13 cellular contexts compared by ENCODE assay signal in genomic region chr3:69364354-69364753, GRCh38. TPM values are rescaled to one million over a fixed set of nuclear protein-coding genes. Genes with fewer than 3 reads are reported as not detected.
DNase-seq lines count a peak whose midpoint lies in the region; ATAC-seq and TF ChIP-seq lines count a peak whose summit lies in the region.
"Had no signal": no experiment of that assay in that cellular context is flagged by ENCODE, and none has a peak within 500 bp of the region (broad histone marks: within the 10 kb centered on the region; RNA-seq: fewer than 3 reads in every experiment).

No MANE protein-coding gene starts in this region.

- no peaks in the 10 kb centered on the region for H3K9me3 ChIP-seq in right atrium auricular region

- H3K4me1 Mint-ChIP-seq in naive thymus-derived CD8-positive, alpha-beta T cell: peaks cover 5 to 19% (median 14%) of the 10 kb centered on the region in 4 donors

- intact Hi-C loops in Right ventricle myocardium superior (cut with DNase I): no loop called here

- no peaks in the 10 kb centered on the region for H3K27me3 ChIP-seq in right atrium auricular region

- no peak for TF ChIP-seq CTCF in right atrium auricular region (IDR thresholded peaks at IDR 0.05)

- no peak for ATAC-seq in Right ventricle myocardium superior (ENCODE audit: poor library complexity)
- ATAC-seq in naive thymus-derived CD8-positive, alpha-beta T cell: no peak
- ATAC-seq: activated naive CD8-positive, alpha-beta T cell treated with anti-CD3 and anti-CD28 coated beads, Interleukin-2, amount 50 U/mL, for 24 hours had no signal

- peaks cover 0 to 1% (median 0%) of the 10 kb centered on the region in 3 donors for H3K36me3 Mint-ChIP-seq in naive thymus-derived CD8-positive, alpha-beta T cell
- H3K36me3 Mint-ChIP-seq: type B pancreatic cell had no signal

- DNase-seq in right atrium auricular region (ENCODE audit: low spot score): no peak
- DNase-seq in Right ventricle myocardium superior: no peak
- DNase-seq in amniotic stem cell (lab: John Stamatoyannopoulos, UW): peak; percentile 63
- peak; percentile 12 for DNase-seq in hepatic stellate cell (ENCODE audit: low spot score)
- no peak for DNase-seq in substantia nigra (lab: John Stamatoyannopoulos, UW)
- DNase-seq in CD1c-positive myeloid dendritic cell (ENCODE audit: extremely low spot score): no peak
- no peak for DNase-seq in naive thymus-derived CD8-positive, alpha-beta T cell
- DNase-seq in HEK293T (ENCODE audit: extremely low spot score): no peak
- DNase-seq: 8988T; activated CD4-positive, CD25-positive, alpha-beta regulatory T cell; activated naive CD8-positive, alpha-beta T cell treated with anti-CD3 and anti-CD28 coated beads, Interleukin-2, amount 50 U/mL, for 24 hours; left cardiac atrium had no signal

- no peak overlapping the region for H3K4me3 Mint-ChIP-seq in naive thymus-derived CD8-positive, alpha-beta T cell
- H3K4me3 Mint-ChIP-seq: activated naive CD8-positive, alpha-beta T cell treated with anti-CD3 and anti-CD28 coated beads, Interleukin-2, amount 50 U/mL, for 24 hours; type B pancreatic cell had no signal

- no peak overlapping the region for H3K27ac Mint-ChIP-seq in naive thymus-derived CD8-positive, alpha-beta T cell
- H3K27ac Mint-ChIP-seq: activated naive CD8-positive, alpha-beta T cell treated with anti-CD3 and anti-CD28 coated beads, Interleukin-2, amount 50 U/mL, for 24 hours; type B pancreatic cell had no signal

- CTCF ChIA-PET in HEK293T (lab: Yijun Ruan, JAX): interaction anchor here (0.7 kb wide), 1 partner anchor 114 kb away, joined by 4 read pairs; no protein-coding TSS in a partner anchor

- peak overlapping the region; percentile 19 to 21 for H3K27ac ChIP-seq in right atrium auricular region
- H3K27ac ChIP-seq in substantia nigra (ENCODE audit: low read depth, low read length, poor library complexity, severe bottlenecking): peak overlapping the region; percentile 38

- peaks cover 0 to 6% (median 0%) of the 10 kb centered on the region in 9 donors for H3K9me3 Mint-ChIP-seq in naive thymus-derived CD8-positive, alpha-beta T cell
- H3K9me3 Mint-ChIP-seq: activated naive CD8-positive, alpha-beta T cell treated with anti-CD3 and anti-CD28 coated beads, Interleukin-2, amount 50 U/mL, for 24 hours; type B pancreatic cell had no signal

- H3K27me3 Mint-ChIP-seq in naive thymus-derived CD8-positive, alpha-beta T cell: peaks cover 0 to 3% (median 0%) of the 10 kb centered on the region in 5 donors
- H3K27me3 Mint-ChIP-seq: type B pancreatic cell had no signal

- POLR2A ChIA-PET in naive thymus-derived CD8-positive, alpha-beta T cell (lab: Charles Lee): no interaction called here
- POLR2A ChIA-PET in HEK293T (lab: Yijun Ruan, JAX): no interaction called here

- peaks cover 0 to 24% of the 10 kb centered on the region in 2 donors for H3K4me1 ChIP-seq in right atrium auricular region

- H3K36me3 ChIP-seq in right atrium auricular region: no peaks in the 10 kb centered on the region

- H3K4me3 ChIP-seq in right atrium auricular region: no peak overlapping the region

TF ChIP-seq in HEK293T, 16 proteins besides CTCF, POLR2A, EP300 and RAD21:
- TF ChIP-seq PKNOX1 (IDR thresholded peaks at IDR 0.05) (no peak), ELF4 (IDR thresholded peaks at IDR 0.05) (no peak), ZNF384 (IDR thresholded peaks at IDR 0.05) (no peak), HDGF (IDR thresholded peaks at IDR 0.05; ENCODE audit: borderline replicate concordance) (no peak), NFRKB (IDR thresholded peaks at IDR 0.05) (no peak), SP1 (IDR thresholded peaks at IDR 0.05) (no peak), L3MBTL2 (conservative IDR thresholded peaks at IDR 0.05) (no peak), FOXA1 (IDR thresholded peaks at IDR 0.05) (no peak), FOXK2 (IDR thresholded peaks at IDR 0.05) (no peak), CTBP1 (IDR thresholded peaks at IDR 0.05; ENCODE audit: borderline replicate concordance) (no peak), FOXM1 (IDR thresholded peaks at IDR 0.05; ENCODE audit: borderline replicate concordance) (no peak), BHLHE40 (IDR thresholded peaks at IDR 0.05; ENCODE audit: borderline replicate concordance) (no peak), TARDBP (IDR thresholded peaks at IDR 0.05) (no peak), SUZ12 (IDR thresholded peaks at IDR 0.05) (no peak), LEF1 (IDR thresholded peaks at IDR 0.05; ENCODE audit: borderline replicate concordance) (no peak), ARNT (IDR thresholded peaks at IDR 0.05) (no peak)

RNA-seq across cellular contexts. Expression of gene FRMD4B, which starts 21.5 kb away (rescaled TPM):
- total RNA-seq in right atrium auricular region (10 to 100 TPM; 30.6 to 37.8 TPM), Right ventricle myocardium superior (16.8 TPM)
- total RNA-seq in naive thymus-derived CD8-positive, alpha-beta T cell: under 1 TPM; 0.26 to 0.27 TPM
- polyA plus RNA-seq in naive thymus-derived CD8-positive, alpha-beta T cell: under 1 TPM; 0.15 to 0.39 (median 0.36) TPM

Comparison
In these comparisons a context has a peak if more than half of its experiments do, and no peak if none do; other contexts are left out.
1. DNase-seq: peak in amniotic stem cell (single experiment) and hepatic stellate cell (single experiment); none in right atrium auricular region (single experiment), Right ventricle myocardium superior (single experiment), substantia nigra (0 of 49), CD1c-positive myeloid dendritic cell (single experiment), naive thymus-derived CD8-positive, alpha-beta T cell (0 of 10) and HEK293T (single experiment).
2. RNA of gene FRMD4B, which starts 21.5 kb away (total RNA-seq): 30.6 to 37.8 TPM in right atrium auricular region and 16.8 TPM in Right ventricle myocardium superior (single experiment); 0.26 to 0.27 TPM in naive thymus-derived CD8-positive, alpha-beta T cell; every median in the first group is over 10 times any median in the second.